ENCODE assay signal across 27 cellular contexts in genomic region chr10:45076847-45077246, GRCh38.
"Had no signal": no experiment of that assay in that cellular context is flagged by ENCODE, and none has a peak within 500 bp of the region (broad histone marks: within the 10 kb centered on the region; RNA-seq: fewer than 3 reads in every experiment).

No MANE protein-coding gene starts in this region.

- H3K36me3 Mint-ChIP-seq: activated CD4-positive, alpha-beta memory T cell treated with anti-CD3 and anti-CD28 coated beads for 36 hours; activated naive CD8-positive, alpha-beta T cell treated with anti-CD3 and anti-CD28 coated beads, Interleukin-2, amount 10 ng/mL, durations not matched to agents 7 days and 5 days had no signal

- H3K4me3 Mint-ChIP-seq: activated CD4-positive, alpha-beta memory T cell treated with anti-CD3 and anti-CD28 coated beads for 36 hours; activated CD4-positive, alpha-beta T cell treated with anti-CD3 and anti-CD28 coated beads, Interleukin-2, amount 10 ng/mL, durations not matched to agents 24 days and 14 days; activated naive CD8-positive, alpha-beta T cell treated with anti-CD3 and anti-CD28 coated beads, Interleukin-2, amount 10 ng/mL, durations not matched to agents 7 days and 5 days; activated T-helper 17 cell treated with anti-CD3 and anti-CD28 coated beads, Interleukin-2, amount 50 U/mL, for 72 hours; mesothelial cell of epicardium; neural crest cell; T-helper 17 cell had no signal

- H3K4me1 ChIP-seq: right atrium auricular region had no signal

- H3K4me2 ChIP-seq: smooth muscle cell had no signal

- H3K4me3 ChIP-seq: right atrium auricular region, smooth muscle cell, thoracic aorta had no signal

- H3K9me3 Mint-ChIP-seq: activated CD4-positive, alpha-beta memory T cell treated with anti-CD3 and anti-CD28 coated beads for 36 hours; activated CD4-positive, alpha-beta T cell treated with anti-CD3 and anti-CD28 coated beads, Interleukin-2, amount 10 ng/mL, durations not matched to agents 24 days and 14 days; activated T-helper 17 cell treated with anti-CD3 and anti-CD28 coated beads, Interleukin-2, amount 50 U/mL, for 72 hours had no signal

- H3K9me3 ChIP-seq: right atrium auricular region, thoracic aorta had no signal

- H3K36me3 ChIP-seq: brain microvascular endothelial cell, right atrium auricular region, thoracic aorta had no signal

- H3K4me1 Mint-ChIP-seq: activated CD4-positive, alpha-beta T cell treated with anti-CD3 and anti-CD28 coated beads, Interleukin-2, amount 10 ng/mL, durations not matched to agents 24 days and 14 days; activated naive CD8-positive, alpha-beta T cell treated with anti-CD3 and anti-CD28 coated beads, Interleukin-2, amount 10 ng/mL, durations not matched to agents 7 days and 5 days; activated T-helper 17 cell treated with anti-CD3 and anti-CD28 coated beads, Interleukin-2, amount 50 U/mL, for 72 hours; T-helper 17 cell had no signal

- ATAC-seq: activated T-helper 17 cell treated with anti-CD3 and anti-CD28 coated beads, Interleukin-2, amount 50 U/mL, for 72 hours; left cardiac atrium; SK-N-SH treated with all-trans-retinoic acid at 6 μM for 48 hours; stimulated activated naive CD8-positive, alpha-beta T cell treated with anti-CD3 and anti-CD28 coated beads, Interleukin-15, Interleukin-2, amounts not matched to agents 100 U/mL and 50 U/mL, for 24 hours; T-helper 17 cell had no signal

- H3K27ac ChIP-seq: brain microvascular endothelial cell, right atrium auricular region, thoracic aorta had no signal

- H3K27ac Mint-ChIP-seq: activated CD4-positive, alpha-beta memory T cell treated with anti-CD3 and anti-CD28 coated beads for 36 hours; activated CD4-positive, alpha-beta T cell treated with anti-CD3 and anti-CD28 coated beads, Interleukin-2, amount 10 ng/mL, durations not matched to agents 24 days and 14 days; activated naive CD8-positive, alpha-beta T cell treated with anti-CD3 and anti-CD28 coated beads, Interleukin-2, amount 10 ng/mL, durations not matched to agents 7 days and 5 days; activated T-helper 17 cell treated with anti-CD3 and anti-CD28 coated beads, Interleukin-2, amount 50 U/mL, for 72 hours; mesothelial cell of epicardium; T-helper 17 cell had no signal

- H3K27me3 ChIP-seq: right atrium auricular region had no signal

- FAIRE-seq: astrocyte, frontal cortex, keratinocyte, urothelium cell line had no signal

- DNase-seq: activated CD4-positive, alpha-beta memory T cell treated with anti-CD3 and anti-CD28 coated beads for 36 hours; activated CD4-positive, alpha-beta T cell treated with anti-CD3 and anti-CD28 coated beads, Interleukin-2, amount 10 ng/mL, durations not matched to agents 24 days and 14 days; activated CD4-positive, CD25-positive, alpha-beta regulatory T cell treated with anti-CD3 and anti-CD28 coated beads, Interleukin-2, amount 50 U/mL, for 72 hours; activated CD8-positive, alpha-beta memory T cell treated with anti-CD3 and anti-CD28 coated beads, Interleukin-2, amount 50 U/mL, for 4 hours; activated naive CD4-positive, alpha-beta T cell treated with Interleukin-2 at 50 U/mL for 16 hours; activated naive CD8-positive, alpha-beta T cell treated with anti-CD3 and anti-CD28 coated beads, Interleukin-2, amount 10 ng/mL, durations not matched to agents 7 days and 5 days; activated T-cell treated with anti-CD3 and anti-CD28 coated beads, Interleukin-2, amount 50 U/mL, for 1 hour; brain microvascular endothelial cell; cortex of kidney; left cardiac atrium; mammary epithelial cell; stimulated activated CD4-positive, alpha-beta T cell treated with anti-CD3 and anti-CD28 coated beads, Interleukin-1b, Interleukin-23, amount 100 ng/mL, for 48 hours; stimulated activated CD4-positive, alpha-beta T cell treated with anti-CD3 and anti-CD28 coated beads, Interleukin-4, amount 100 ng/mL, for 4 hours; stimulated activated naive CD8-positive, alpha-beta T cell treated with anti-CD3 and anti-CD28 coated beads, Interleukin-15, Interleukin-2, amounts not matched to agents 100 U/mL and 50 U/mL, for 24 hours; T-helper 17 cell; trophoblast cell had no signal
